ENCODE assay signal across 1 cellular context in the genomic region with DNA sequence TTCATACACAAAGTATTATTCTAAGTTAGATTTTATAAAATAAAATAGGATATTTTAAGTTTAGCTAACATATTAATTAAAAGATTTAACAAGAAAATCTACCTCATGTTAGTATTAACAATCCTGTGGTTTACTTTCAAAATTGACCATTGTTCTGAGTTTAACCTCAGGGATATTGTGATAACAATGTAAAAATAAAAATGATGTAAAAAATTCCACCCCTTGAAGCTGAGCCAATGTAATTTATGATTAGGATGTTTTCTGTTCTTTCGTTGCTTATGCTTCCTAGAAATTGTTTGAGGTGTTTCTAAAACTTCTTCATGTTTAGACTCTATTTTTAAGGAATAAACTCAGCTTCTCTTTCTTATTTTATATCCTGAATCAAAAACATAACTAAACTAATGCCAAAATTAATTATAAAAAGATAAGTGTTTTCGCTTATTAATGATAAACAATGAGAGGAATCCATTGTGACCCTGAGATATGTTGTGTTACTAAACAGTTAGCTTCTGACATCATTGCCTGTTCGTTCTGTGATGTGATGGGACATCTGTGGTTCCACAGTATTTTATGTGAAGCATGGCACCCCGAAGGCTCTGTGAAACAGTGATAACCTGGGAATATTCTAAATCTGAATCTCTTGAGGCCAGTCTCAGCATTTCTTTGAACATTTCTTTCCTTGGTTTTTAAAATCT.
TF ChIP-seq lines count a peak whose summit lies in the region.

No MANE protein-coding gene starts in this region.

TF ChIP-seq in K562, 482 proteins besides CTCF, POLR2A, EP300 and RAD21 (continued from another document):
- no peak for TF ChIP-seq HSF4 (CRISPR knock-in tag; IDR thresholded peaks at IDR 0.05; ENCODE audit: borderline replicate concordance)
TF ChIP-seq in K562: peak in this region for 0.
